37 cellular contexts compared by ENCODE assay signal in the genomic region with DNA sequence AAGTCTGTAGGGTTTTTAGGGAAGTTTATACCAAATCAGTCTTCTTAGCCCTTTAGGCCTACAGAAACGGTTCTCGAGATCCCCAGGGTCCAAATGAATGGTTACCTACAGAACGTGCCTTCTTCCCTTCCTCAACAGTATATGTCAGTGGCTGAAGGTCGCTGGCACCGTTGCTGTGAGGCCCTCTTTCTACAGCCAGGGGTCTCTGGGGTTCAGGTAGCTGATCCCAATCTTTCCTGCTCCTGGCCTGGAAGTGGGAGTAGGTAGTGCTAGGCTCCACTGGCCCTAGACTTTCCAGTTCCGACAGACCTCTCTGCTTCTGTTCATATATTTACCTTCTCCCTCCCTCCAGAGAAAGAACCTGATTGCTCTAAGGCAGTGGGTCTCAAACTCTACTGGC.
"Had no signal": no experiment of that assay in that cellular context is flagged by ENCODE, and none has a peak within 500 bp of the region (broad histone marks: within the 10 kb centered on the region; RNA-seq: fewer than 3 reads in every experiment).

No MANE protein-coding gene starts in this region.

- DNase-seq: activated CD4-positive, alpha-beta memory T cell treated with anti-CD3 and anti-CD28 coated beads for 36 hours; activated CD4-positive, alpha-beta T cell treated with anti-CD3 and anti-CD28 coated beads for 36 hours; activated CD4-positive, alpha-beta T cell treated with anti-CD3 and anti-CD28 coated beads, Interleukin-2, amount 10 ng/mL, durations not matched to agents 24 days and 14 days; activated CD4-positive, CD25-positive, alpha-beta regulatory T cell; activated CD4-positive, CD25-positive, alpha-beta regulatory T cell treated with anti-CD3 and anti-CD28 coated beads, Interleukin-2, amount 50 U/mL, for 72 hours; activated CD8-positive, alpha-beta memory T cell treated with anti-CD3 and anti-CD28 coated beads, Interleukin-2, amount 10 ng/mL, durations not matched to agents 7 days and 5 days; activated CD8-positive, alpha-beta memory T cell treated with anti-CD3 and anti-CD28 coated beads, Interleukin-2, amount 50 U/mL, for 4 hours; activated CD8-positive, alpha-beta T cell treated with anti-CD3 and anti-CD28 coated beads, Interleukin-2, amount 10 ng/mL, durations not matched to agents 7 days and 5 days; activated effector memory CD4-positive, alpha-beta T cell treated with anti-CD3 and anti-CD28 coated beads, Interleukin-2, amount 50 U/mL, for 16 hours; activated naive CD4-positive, alpha-beta T cell treated with anti-CD3 and anti-CD28 coated beads for 36 hours; activated naive CD8-positive, alpha-beta T cell treated with anti-CD3 and anti-CD28 coated beads for 36 hours; activated T-cell treated with anti-CD3 and anti-CD28 coated beads, Interleukin-2, amount 50 U/mL, for 1 hour; activated T-cell treated with anti-CD3 and anti-CD28 coated beads, Interleukin-2, amount 50 U/mL, for 48 hours; central memory CD4-positive, alpha-beta T cell; cerebellar nuclear complex; colonic mucosa; dorsolateral prefrontal cortex; effector memory CD4-positive, alpha-beta T cell; erythroblast; foreskin keratinocyte; gastrocnemius medialis; glutamatergic neuron; heart left ventricle; T-helper 1 cell; T-helper 17 cell; T1000; WERI-Rb-1 had no signal

- H3K27ac ChIP-seq: ascending aorta, breast epithelium, cardiac muscle cell, colonic mucosa, esophagus muscularis mucosa, foreskin keratinocyte, gastrocnemius medialis, WERI-Rb-1 had no signal

- H3K9me3 Mint-ChIP-seq: activated naive CD4-positive, alpha-beta T cell treated with anti-CD3 and anti-CD28 coated beads for 36 hours; activated naive CD8-positive, alpha-beta T cell treated with anti-CD3 and anti-CD28 coated beads for 36 hours; dendritic cell treated with granulocyte-macrophage colony-stimulating factor and Interleukin-4, amounts not matched to agents 40 ng/mL and 50 ng/mL, for 4 days had no signal

- H3K27me3 ChIP-seq: ascending aorta, breast epithelium, cardiac muscle cell, colonic mucosa, esophagus muscularis mucosa, gastrocnemius medialis, heart left ventricle had no signal

- H3K36me3 ChIP-seq: ascending aorta, breast epithelium, cardiac muscle cell, colonic mucosa, esophagus muscularis mucosa, gastrocnemius medialis, heart left ventricle, WERI-Rb-1 had no signal

- H3K4me1 Mint-ChIP-seq: activated CD8-positive, alpha-beta memory T cell treated with anti-CD3 and anti-CD28 coated beads, Interleukin-2, amount 10 ng/mL, durations not matched to agents 7 days and 5 days; activated naive CD8-positive, alpha-beta T cell treated with anti-CD3 and anti-CD28 coated beads for 36 hours had no signal

- H3K27ac Mint-ChIP-seq: activated CD4-positive, alpha-beta memory T cell treated with anti-CD3 and anti-CD28 coated beads for 36 hours; activated CD4-positive, alpha-beta T cell treated with anti-CD3 and anti-CD28 coated beads for 36 hours; activated CD4-positive, alpha-beta T cell treated with anti-CD3 and anti-CD28 coated beads, Interleukin-2, amount 10 ng/mL, durations not matched to agents 24 days and 14 days; activated CD8-positive, alpha-beta memory T cell treated with anti-CD3 and anti-CD28 coated beads, Interleukin-2, amount 10 ng/mL, durations not matched to agents 7 days and 5 days; activated CD8-positive, alpha-beta T cell treated with anti-CD3 and anti-CD28 coated beads, Interleukin-2, amount 10 ng/mL, durations not matched to agents 7 days and 5 days; activated naive CD4-positive, alpha-beta T cell treated with anti-CD3 and anti-CD28 coated beads for 36 hours; activated naive CD4-positive, alpha-beta T cell treated with anti-CD3 and anti-CD28 coated beads, Interleukin-2, amount 50 U/mL, for 24 hours; activated naive CD8-positive, alpha-beta T cell treated with anti-CD3 and anti-CD28 coated beads for 36 hours; activated T-helper 1 cell treated with anti-CD3 and anti-CD28 coated beads, Interleukin-12 subunit alpha, Interleukin-12 subunit beta, Interleukin-2, Interleukin-4 antibody, amounts not matched to agents 30 ng/mL and 10 ng/mL and 1 ng/mL, durations not matched to agents 14 hours and 24 hours and 36 hours; activated T-helper 2 cell treated with anti-CD3 and anti-CD28 coated beads, Interferon-gamma antibody, Interleukin-2, Interleukin-4, amounts not matched to agents 10 μg/mL and 5 μg/mL and 100 μg/mL, durations not matched to agents 14 hours and 24 hours and 36 hours; brain; dendritic cell treated with granulocyte-macrophage colony-stimulating factor and Interleukin-4, amounts not matched to agents 40 ng/mL and 50 ng/mL, for 4 days; T-helper 17 cell; T-helper 2 cell treated with Interferon-gamma antibody and Interleukin-4, amounts not matched to agents 5 μg/mL and 100 μg/mL, for 36 hours had no signal

- H3K4me1 ChIP-seq: ascending aorta, breast epithelium, colonic mucosa, foreskin keratinocyte, gastrocnemius medialis had no signal

- H3K4me3 Mint-ChIP-seq: activated CD4-positive, alpha-beta memory T cell treated with anti-CD3 and anti-CD28 coated beads for 36 hours; activated CD4-positive, alpha-beta T cell treated with anti-CD3 and anti-CD28 coated beads for 36 hours; activated CD4-positive, alpha-beta T cell treated with anti-CD3 and anti-CD28 coated beads, Interleukin-2, amount 10 ng/mL, durations not matched to agents 24 days and 14 days; activated CD8-positive, alpha-beta memory T cell treated with anti-CD3 and anti-CD28 coated beads, Interleukin-2, amount 10 ng/mL, durations not matched to agents 7 days and 5 days; activated CD8-positive, alpha-beta T cell treated with anti-CD3 and anti-CD28 coated beads, Interleukin-2, amount 10 ng/mL, durations not matched to agents 7 days and 5 days; activated naive CD4-positive, alpha-beta T cell treated with anti-CD3 and anti-CD28 coated beads for 36 hours; activated naive CD4-positive, alpha-beta T cell treated with anti-CD3 and anti-CD28 coated beads, Interleukin-2, amount 50 U/mL, for 24 hours; activated naive CD8-positive, alpha-beta T cell treated with anti-CD3 and anti-CD28 coated beads for 36 hours; activated T-helper 1 cell treated with anti-CD3 and anti-CD28 coated beads, Interleukin-12 subunit alpha, Interleukin-12 subunit beta, Interleukin-2, Interleukin-4 antibody, amounts not matched to agents 30 ng/mL and 10 ng/mL and 1 ng/mL, durations not matched to agents 14 hours and 24 hours and 36 hours; brain; dendritic cell treated with granulocyte-macrophage colony-stimulating factor and Interleukin-4, amounts not matched to agents 40 ng/mL and 50 ng/mL, for 4 days; T-helper 17 cell; T-helper 2 cell treated with Interferon-gamma antibody and Interleukin-4, amounts not matched to agents 5 μg/mL and 100 μg/mL, for 36 hours had no signal

- H3K9me3 ChIP-seq: ascending aorta, breast epithelium, colonic mucosa, esophagus muscularis mucosa, gastrocnemius medialis, heart left ventricle had no signal

- H3K36me3 Mint-ChIP-seq: activated CD4-positive, alpha-beta memory T cell treated with anti-CD3 and anti-CD28 coated beads for 36 hours; activated CD8-positive, alpha-beta memory T cell treated with anti-CD3 and anti-CD28 coated beads, Interleukin-2, amount 10 ng/mL, durations not matched to agents 7 days and 5 days; activated naive CD8-positive, alpha-beta T cell treated with anti-CD3 and anti-CD28 coated beads for 36 hours; brain had no signal

- H3K4me3 ChIP-seq: ascending aorta, breast epithelium, cardiac muscle cell, colonic mucosa, dorsolateral prefrontal cortex, esophagus muscularis mucosa, gastrocnemius medialis, heart left ventricle had no signal

- ATAC-seq: activated CD4-positive, alpha-beta T cell treated with anti-CD3 and anti-CD28 coated beads for 36 hours; activated CD8-positive, alpha-beta memory T cell treated with anti-CD3 and anti-CD28 coated beads, Interleukin-2, amount 10 ng/mL, durations not matched to agents 7 days and 5 days; activated CD8-positive, alpha-beta T cell treated with anti-CD3 and anti-CD28 coated beads, Interleukin-2, amount 10 ng/mL, durations not matched to agents 7 days and 5 days; foreskin keratinocyte; gastrocnemius medialis; heart left ventricle; T-helper 17 cell had no signal
